In genomic region chr12:42477931-42478330, GRCh38 we compare ENCODE assay signal across 17 cellular contexts.
"Had no signal": no experiment of that assay in that cellular context is flagged by ENCODE, and none has a peak within 500 bp of the region (broad histone marks: within the 10 kb centered on the region; RNA-seq: fewer than 3 reads in every experiment).

No MANE protein-coding gene starts in this region.

- H3K9ac ChIP-seq: neural progenitor cell had no signal

- H3K4me2 ChIP-seq: neural progenitor cell had no signal

- H3K27me3 ChIP-seq: uterus had no signal

- H2AFZ ChIP-seq: neural progenitor cell had no signal

- H3K27ac Mint-ChIP-seq: activated CD4-positive, alpha-beta T cell treated with anti-CD3 and anti-CD28 coated beads, Interleukin-2, amount 10 ng/mL, durations not matched to agents 24 days and 14 days; activated CD8-positive, alpha-beta T cell treated with anti-CD3 and anti-CD28 coated beads, Interleukin-2, amount 10 ng/mL, durations not matched to agents 7 days and 5 days; activated naive CD4-positive, alpha-beta T cell treated with anti-CD3 and anti-CD28 coated beads, Interleukin-2, amount 10 ng/mL, durations not matched to agents 7 days and 5 days; neural progenitor cell; stimulated activated naive CD8-positive, alpha-beta T cell treated with anti-CD3 and anti-CD28 coated beads, Interleukin-15, Interleukin-2, amounts not matched to agents 100 ng/mL and 50 ng/mL, for 24 hours; T-cell had no signal

- H3K9me3 ChIP-seq: heart left ventricle, left ventricle myocardium inferior, prostate gland, transverse colon, uterus had no signal

- ATAC-seq: activated CD8-positive, alpha-beta T cell treated with anti-CD3 and anti-CD28 coated beads, Interleukin-2, amount 10 ng/mL, durations not matched to agents 7 days and 5 days; activated T-cell treated with anti-CD3 and anti-CD28 coated beads, Interleukin-2, amount 50 U/mL, for 4 hours; heart left ventricle; right cardiac atrium; T-cell had no signal

- H3K9me3 Mint-ChIP-seq: activated CD4-positive, alpha-beta T cell treated with anti-CD3 and anti-CD28 coated beads, Interleukin-2, amount 10 ng/mL, durations not matched to agents 24 days and 14 days; activated naive CD4-positive, alpha-beta T cell treated with anti-CD3 and anti-CD28 coated beads, Interleukin-2, amount 10 ng/mL, durations not matched to agents 7 days and 5 days; activated T-cell treated with anti-CD3 and anti-CD28 coated beads, Interleukin-2, amount 50 U/mL, for 4 hours; neural progenitor cell; stimulated activated naive CD8-positive, alpha-beta T cell treated with anti-CD3 and anti-CD28 coated beads, Interleukin-15, Interleukin-2, amounts not matched to agents 100 ng/mL and 50 ng/mL, for 24 hours; T-cell had no signal

- H3K4me3 Mint-ChIP-seq: activated CD4-positive, alpha-beta T cell treated with anti-CD3 and anti-CD28 coated beads, Interleukin-2, amount 10 ng/mL, durations not matched to agents 24 days and 14 days; activated CD8-positive, alpha-beta T cell treated with anti-CD3 and anti-CD28 coated beads, Interleukin-2, amount 10 ng/mL, durations not matched to agents 7 days and 5 days; activated naive CD4-positive, alpha-beta T cell treated with anti-CD3 and anti-CD28 coated beads, Interleukin-2, amount 10 ng/mL, durations not matched to agents 7 days and 5 days; activated T-cell treated with anti-CD3 and anti-CD28 coated beads, Interleukin-2, amount 50 U/mL, for 4 hours; neural progenitor cell; stimulated activated naive CD8-positive, alpha-beta T cell treated with anti-CD3 and anti-CD28 coated beads, Interleukin-15, Interleukin-2, amounts not matched to agents 100 ng/mL and 50 ng/mL, for 24 hours; T-cell had no signal

- H3K36me3 ChIP-seq: heart left ventricle, left ventricle myocardium inferior, neural progenitor cell, prostate gland, transverse colon, uterus had no signal

- DNase-seq: activated CD4-positive, alpha-beta T cell treated with anti-CD3 and anti-CD28 coated beads, Interleukin-2, amount 10 ng/mL, durations not matched to agents 24 days and 14 days; activated CD4-positive, CD25-positive, alpha-beta regulatory T cell; activated CD8-positive, alpha-beta T cell treated with anti-CD3 and anti-CD28 coated beads, Interleukin-2, amount 10 ng/mL, durations not matched to agents 7 days and 5 days; activated naive CD4-positive, alpha-beta T cell treated with anti-CD3 and anti-CD28 coated beads, Interleukin-2, amount 10 ng/mL, durations not matched to agents 7 days and 5 days; activated T-cell treated with anti-CD3 and anti-CD28 coated beads, Interleukin-2, amount 50 U/mL, for 4 hours; heart left ventricle; kidney glomerular epithelial cell; left ventricle myocardium inferior; mammary epithelial cell; right cardiac atrium; T-cell; transverse colon; uterus had no signal

- H3K27ac ChIP-seq: heart left ventricle, left ventricle myocardium inferior, neural progenitor cell, prostate gland, skin epidermis, transverse colon, uterus had no signal

- H3K4me1 ChIP-seq: prostate gland had no signal

- H3K4me3 ChIP-seq: heart left ventricle, left ventricle myocardium inferior, neural progenitor cell, prostate gland, skin epidermis, transverse colon, uterus had no signal

- H3K36me3 Mint-ChIP-seq: activated naive CD4-positive, alpha-beta T cell treated with anti-CD3 and anti-CD28 coated beads, Interleukin-2, amount 10 ng/mL, durations not matched to agents 7 days and 5 days; neural progenitor cell; T-cell had no signal
